In the genomic region with DNA sequence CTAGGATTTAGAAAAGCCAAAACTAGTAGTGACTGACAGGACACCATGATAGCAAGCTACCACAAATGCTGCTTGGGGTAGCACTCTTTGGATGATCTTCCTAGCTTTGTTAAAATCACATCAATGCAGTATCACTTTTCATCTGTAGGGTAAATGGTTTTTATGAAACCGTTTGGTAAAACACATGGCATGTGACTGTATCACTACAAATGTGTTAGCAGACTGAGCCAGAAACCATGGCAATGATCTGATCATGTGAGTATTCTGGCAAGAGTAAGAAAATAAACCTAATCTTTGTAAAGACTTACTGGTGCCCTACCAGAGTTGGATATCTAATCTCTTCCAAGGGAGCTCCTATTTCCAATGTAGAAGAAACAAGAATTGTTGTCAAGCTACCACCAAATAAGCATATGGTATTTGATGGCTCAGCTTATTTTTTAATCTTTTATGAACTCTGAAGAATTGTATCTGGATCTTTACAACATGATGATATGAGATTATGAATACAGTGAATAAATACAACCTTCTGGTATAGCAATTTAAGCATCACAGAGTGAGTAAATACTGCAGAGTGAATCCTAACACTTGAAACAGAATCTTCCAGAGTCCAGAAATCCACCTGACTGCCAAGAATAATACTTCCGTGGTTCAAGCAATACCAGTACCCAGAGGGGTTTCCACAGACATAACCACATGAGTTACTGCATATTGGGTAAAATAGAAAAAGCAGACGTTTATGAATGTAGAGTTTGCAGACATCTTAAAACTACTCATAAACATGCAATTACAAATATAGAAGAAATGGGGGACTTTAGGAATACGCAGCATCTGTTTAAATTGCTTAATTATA, we compare ENCODE assay signal across 10 cellular contexts.
DNase-seq lines count a peak whose midpoint lies in the region; TF ChIP-seq lines count a peak whose summit lies in the region.
"Had no signal": no experiment of that assay in that cellular context is flagged by ENCODE, and none has a peak within 500 bp of the region (broad histone marks: within the 10 kb centered on the region; RNA-seq: fewer than 3 reads in every experiment).

No MANE protein-coding gene starts in this region.

- H4K20me1 ChIP-seq in smooth muscle cell (ENCODE audit: low read depth) = peaks cover 16% of the 10 kb centered on the region

- peak overlapping the region; percentile 32; the same call in 1 of the 2 replicates for H3K27ac ChIP-seq in SK-N-MC
- no peak overlapping the region for H3K27ac ChIP-seq in smooth muscle cell (ENCODE audit: low read depth)
- no peak overlapping the region for H3K27ac ChIP-seq in substantia nigra (ENCODE audit: low read depth, low read length, poor library complexity, severe bottlenecking)

- peaks cover 4% of the 10 kb centered on the region for H3F3A ChIP-seq in smooth muscle cell (ENCODE audit: low read depth)

- peaks cover 19% of the 10 kb centered on the region for H3K79me2 ChIP-seq in smooth muscle cell (ENCODE audit: low read depth)

- no peak overlapping the region for H2AFZ ChIP-seq in smooth muscle cell (ENCODE audit: low read depth)

- DNase-seq in GM04503 (ENCODE audit: low read depth) = peak; percentile 33
- DNase-seq in SK-N-MC (ENCODE audit: low read depth, low spot score) = no peak
- DNase-seq in glomerular visceral epithelial cell (ENCODE audit: extremely low spot score) = peak; percentile 16
- no peak for DNase-seq in smooth muscle cell (lab: John Stamatoyannopoulos, UW; ENCODE audit: unreplicated experiment)
- no peak for DNase-seq in immature natural killer cell
- no peak for DNase-seq in medulla oblongata (ENCODE audit: extremely low spot score)
- no peak for DNase-seq in activated gamma-delta T cell (lab: John Stamatoyannopoulos, UW)
- no peak for DNase-seq in substantia nigra (lab: John Stamatoyannopoulos, UW)
- DNase-seq: occipital lobe had no signal

- H3K27ac Mint-ChIP-seq in immature natural killer cell = no peak overlapping the region

- 75% methylated on average over 4 of the region's 4 CpGs for WGBS in smooth muscle cell (ENCODE audit: low lambda C conversion rate)

- H3K4me1 ChIP-seq in smooth muscle cell (ENCODE audit: low read depth) = peaks cover 19% of the 10 kb centered on the region

- TF ChIP-seq CTCF in smooth muscle cell (IDR thresholded peaks at IDR 0.05; ENCODE audit: borderline replicate concordance, insufficient read depth, poor library complexity, severe bottlenecking) = no peak

- H3K9ac ChIP-seq in SK-N-MC (ENCODE audit: insufficient read length) (no peak overlapping the region), smooth muscle cell (ENCODE audit: low read depth) (no peak overlapping the region)

- H3K9me3 Mint-ChIP-seq in immature natural killer cell = no peaks in the 10 kb centered on the region
- H3K9me3 Mint-ChIP-seq: activated naive CD4-positive, alpha-beta T cell treated with anti-CD3 and anti-CD28 coated beads, Interleukin-2, amount 50 U/mL, for 72 hours had no signal

- no peaks in the 10 kb centered on the region for H3K9me3 ChIP-seq in SK-N-MC (ENCODE audit: low read depth, low read length)
- no peaks in the 10 kb centered on the region for H3K9me3 ChIP-seq in smooth muscle cell (replicated peaks; ENCODE audit: low read depth)

- no peaks in the 10 kb centered on the region for H3K36me3 ChIP-seq in SK-N-MC (ENCODE audit: insufficient read depth, low read length)
- H3K36me3 ChIP-seq in smooth muscle cell (ENCODE audit: low read depth) = no peaks in the 10 kb centered on the region

- no peaks in the 10 kb centered on the region for H3K36me3 Mint-ChIP-seq in immature natural killer cell
- H3K36me3 Mint-ChIP-seq: activated naive CD4-positive, alpha-beta T cell treated with anti-CD3 and anti-CD28 coated beads, Interleukin-2, amount 50 U/mL, for 72 hours had no signal

- H3K27me3 Mint-ChIP-seq in immature natural killer cell (ENCODE audit: low read depth in 3 of 3) = peaks cover 2 to 7% (median 6%) of the 10 kb centered on the region in 3 donors

- peaks cover 23 to 30% of the 10 kb centered on the region in 2 donors for H3K4me1 Mint-ChIP-seq in immature natural killer cell

- peak overlapping the region; percentile 96 for H3K4me2 ChIP-seq in smooth muscle cell

- H3K4me3 ChIP-seq in SK-N-MC = peak overlapping the region; percentile 24
- H3K4me3 ChIP-seq in smooth muscle cell = peak overlapping the region; percentile 64

- peak overlapping the region in 1 of 5 donors; percentile 92 for H3K4me3 Mint-ChIP-seq in immature natural killer cell

- no peaks in the 10 kb centered on the region for H3K27me3 ChIP-seq in smooth muscle cell (ENCODE audit: low read depth)

Comparison
In these comparisons a context has a peak if more than half of its experiments do, and no peak if none do; other contexts are left out.
1. DNase-seq: peak in GM04503 (single experiment) and glomerular visceral epithelial cell (single experiment); none in SK-N-MC (single experiment), smooth muscle cell (single experiment), immature natural killer cell (0 of 3), medulla oblongata (single experiment), activated gamma-delta T cell (single experiment) and substantia nigra (0 of 49).